Comparison of ENCODE assay signal across 8 cellular contexts in the genomic region with DNA sequence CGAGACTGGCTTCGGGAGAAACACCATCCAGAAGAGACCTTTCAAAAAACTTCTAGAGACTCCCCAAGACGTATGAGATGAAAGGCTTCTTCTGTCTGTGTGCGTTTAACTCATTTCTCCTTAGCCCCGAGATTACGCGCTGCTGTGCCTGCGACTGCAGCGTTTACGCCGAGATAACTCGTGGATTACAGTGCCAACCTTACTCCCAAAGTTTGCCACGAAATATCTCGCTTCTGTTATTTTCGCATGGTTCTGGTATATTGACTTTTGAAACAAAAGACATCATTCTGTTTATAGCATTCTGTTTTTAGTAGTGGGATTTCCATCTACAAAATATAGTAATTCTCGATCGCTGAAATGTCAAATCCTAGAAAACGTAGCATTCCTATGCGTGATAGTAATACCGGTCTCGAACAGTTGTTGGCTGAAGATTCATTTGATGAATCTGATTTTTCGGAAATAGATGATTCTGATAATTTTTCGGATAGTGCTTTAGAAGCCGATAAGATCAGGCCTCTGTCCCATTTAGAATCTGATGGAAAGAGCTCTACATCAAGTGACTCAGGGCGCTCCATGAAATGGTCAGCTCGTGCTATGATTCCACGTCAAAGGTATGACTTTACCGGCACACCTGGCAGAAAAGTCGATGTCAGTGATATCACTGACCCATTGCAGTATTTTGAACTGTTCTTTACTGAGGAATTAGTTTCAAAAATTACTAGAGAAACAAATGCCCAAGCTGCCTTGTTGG. TPM values are rescaled to one million over a fixed set of nuclear protein-coding genes. Genes with fewer than 3 reads are reported as not detected.
DNase-seq lines count a peak whose midpoint lies in the region; ATAC-seq and TF ChIP-seq lines count a peak whose summit lies in the region.

No MANE protein-coding gene starts in this region.

- no peaks in the 10 kb centered on the region for H3K27me3 Mint-ChIP-seq in Caco-2 (ENCODE audit: insufficient read depth, unreplicated experiment)
- no peaks in the 10 kb centered on the region for H3K27me3 Mint-ChIP-seq in natural killer cell treated with Interleukin-12 subunit alpha and Interleukin-12 subunit beta and Interleukin-15 and Interleukin-18, amount 100 ng/mL, for 72 hours

- H3K27ac ChIP-seq in KOPT-K1 (ENCODE audit: low read depth, low read length, poor library complexity, severe bottlenecking), result peak overlapping the region; percentile 82

- peak overlapping the region; percentile 99 for H3K27ac Mint-ChIP-seq in Caco-2 (ENCODE audit: unreplicated experiment)
- peak overlapping the region; percentile 99 for H3K27ac Mint-ChIP-seq in natural killer cell treated with Interleukin-12 subunit alpha and Interleukin-12 subunit beta and Interleukin-15 and Interleukin-18, amount 100 ng/mL, for 72 hours

- POLR2A ChIA-PET in Caco-2 (lab: Charles Lee), result interaction anchor here (0.7 to 1.1 kb wide), 6 partner anchors 8 to 236 kb away, joined by 3 to 9 read pairs (median 4); a partner anchor contains a TSS

- H3K4me1 ChIP-seq in Caco-2 (peaks cover 5% of the 10 kb centered on the region; the same call in 1 of the 2 replicates), endocrine pancreas (ENCODE audit: control insufficient read depth, insufficient read depth, low read length) (peaks cover 9% of the 10 kb centered on the region)

- peak overlapping the region; percentile 86 for H3K9ac ChIP-seq in endocrine pancreas (ENCODE audit: control insufficient read depth, insufficient read depth, low read length)

- DNase-seq in Caco-2 (no peak), NCI-H82 (lab: John Stamatoyannopoulos, UW) (no peak), SHP77 (lab: John Stamatoyannopoulos, UW) (no peak), nucleus accumbens (lab: John Stamatoyannopoulos, UW) (no peak)
- no peak for DNase-seq in natural killer cell treated with Interleukin-12 subunit alpha and Interleukin-12 subunit beta and Interleukin-15 and Interleukin-18, amount 100 ng/mL, for 72 hours (ENCODE audit: low spot score)

- CTCF ChIA-PET in Caco-2 (lab: Charles Lee), result interaction anchor here (1.0 kb wide), 1 partner anchor 7 kb away, joined by 3 read pairs; no protein-coding TSS in a partner anchor

- no peaks in the 10 kb centered on the region for H3K9me3 Mint-ChIP-seq in Caco-2 (ENCODE audit: unreplicated experiment)
- H3K9me3 Mint-ChIP-seq in natural killer cell treated with Interleukin-12 subunit alpha and Interleukin-12 subunit beta and Interleukin-15 and Interleukin-18, amount 100 ng/mL, for 72 hours, result peaks cover 2% of the 10 kb centered on the region

- H3K4me3 ChIP-seq in Caco-2 (ENCODE audit: low read depth, low read length) (peak overlapping the region; percentile 92), endocrine pancreas (ENCODE audit: control insufficient read depth, insufficient read depth, low read length) (peak overlapping the region; percentile 91)

- TSS peak; percentile 75 for BruUV-seq in Caco-2 (replicated peaks; lab: Mats Ljungman, UMichigan)

- H3K4me3 Mint-ChIP-seq in Caco-2 (ENCODE audit: unreplicated experiment), result peak overlapping the region; percentile 100
- peak overlapping the region; percentile 100 for H3K4me3 Mint-ChIP-seq in natural killer cell treated with Interleukin-12 subunit alpha and Interleukin-12 subunit beta and Interleukin-15 and Interleukin-18, amount 100 ng/mL, for 72 hours

- no peaks in the 10 kb centered on the region for H3K27me3 ChIP-seq in Caco-2 (replicated peaks; ENCODE audit: control insufficient read depth, insufficient read depth, low read length)
- no peaks in the 10 kb centered on the region for H3K27me3 ChIP-seq in endocrine pancreas (ENCODE audit: control insufficient read depth, insufficient read depth, low read length)

- no peaks in the 10 kb centered on the region for H3K36me3 ChIP-seq in Caco-2 (ENCODE audit: control insufficient read depth, insufficient read depth, low read length)
- H3K36me3 ChIP-seq in KOPT-K1 (ENCODE audit: insufficient read depth, low read length), result no peaks in the 10 kb centered on the region
- H3K36me3 ChIP-seq in endocrine pancreas (ENCODE audit: control insufficient read depth, insufficient read depth, low read length), result no peaks in the 10 kb centered on the region

- no peak for TF ChIP-seq CTCF in Caco-2 (IDR thresholded peaks at IDR 0.05; ENCODE audit: insufficient read depth in 1 of 2, low read depth in 1 of 2, low read length in 1 of 2, severe bottlenecking in 1 of 2, unreplicated experiment in 1 of 2)

- no peak for ATAC-seq in natural killer cell treated with Interleukin-12 subunit alpha and Interleukin-12 subunit beta and Interleukin-15 and Interleukin-18, amount 100 ng/mL, for 72 hours
- ATAC-seq in HG02840 (IDR thresholded peaks at IDR 0.05; ENCODE audit: low FRiP score, unreplicated experiment), result no peak

- H3K9me3 ChIP-seq in Caco-2 (no peaks in the 10 kb centered on the region), KOPT-K1 (ENCODE audit: insufficient read depth, low read length, poor library complexity, severe bottlenecking) (no peaks in the 10 kb centered on the region), endocrine pancreas (ENCODE audit: control insufficient read depth, low read length) (no peaks in the 10 kb centered on the region)

- intact Hi-C loops in Caco-2 (cut with micrococcal nuclease; ENCODE audit: unreplicated experiment), result loop anchor here (5.0 kb wide), 1 partner anchor 265 kb away; a partner anchor contains a TSS

- H3K36me3 Mint-ChIP-seq in Caco-2 (ENCODE audit: insufficient read depth, unreplicated experiment), result peaks cover 10% of the 10 kb centered on the region
- H3K36me3 Mint-ChIP-seq in natural killer cell treated with Interleukin-12 subunit alpha and Interleukin-12 subunit beta and Interleukin-15 and Interleukin-18, amount 100 ng/mL, for 72 hours, result peaks cover 7% of the 10 kb centered on the region

- H3K4me1 Mint-ChIP-seq in Caco-2 (ENCODE audit: low read depth, unreplicated experiment), result no peaks in the 10 kb centered on the region
- peaks cover 23 to 35% of the 10 kb centered on the region in 2 donors for H3K4me1 Mint-ChIP-seq in natural killer cell treated with Interleukin-12 subunit alpha and Interleukin-12 subunit beta and Interleukin-15 and Interleukin-18, amount 100 ng/mL, for 72 hours (ENCODE audit: low read depth in 2 of 2)

RNA-seq across cellular contexts. Expression of a gene that starts 0.5 kb away (rescaled TPM):
- total RNA-seq in Caco-2 (2022), result 1.5 and 1.7 TPM in 2 replicates
- total RNA-seq in natural killer cell treated with Interleukin-12 subunit alpha and Interleukin-12 subunit beta and Interleukin-15 and Interleukin-18, amount 100 ng/mL, for 72 hours, result 1 to 10 TPM; 3.4 to 4.4 TPM

RNA-seq across cellular contexts. Expression of a gene that starts 0.7 kb away (rescaled TPM):
- 70.2 and 74.2 TPM in 2 replicates for total RNA-seq in Caco-2 (2022)
- total RNA-seq in natural killer cell treated with Interleukin-12 subunit alpha and Interleukin-12 subunit beta and Interleukin-15 and Interleukin-18, amount 100 ng/mL, for 72 hours, result 10 to 100 TPM; 57.7 to 90.2 TPM
